ENCODE assay signal across 14 cellular contexts in the genomic region with DNA sequence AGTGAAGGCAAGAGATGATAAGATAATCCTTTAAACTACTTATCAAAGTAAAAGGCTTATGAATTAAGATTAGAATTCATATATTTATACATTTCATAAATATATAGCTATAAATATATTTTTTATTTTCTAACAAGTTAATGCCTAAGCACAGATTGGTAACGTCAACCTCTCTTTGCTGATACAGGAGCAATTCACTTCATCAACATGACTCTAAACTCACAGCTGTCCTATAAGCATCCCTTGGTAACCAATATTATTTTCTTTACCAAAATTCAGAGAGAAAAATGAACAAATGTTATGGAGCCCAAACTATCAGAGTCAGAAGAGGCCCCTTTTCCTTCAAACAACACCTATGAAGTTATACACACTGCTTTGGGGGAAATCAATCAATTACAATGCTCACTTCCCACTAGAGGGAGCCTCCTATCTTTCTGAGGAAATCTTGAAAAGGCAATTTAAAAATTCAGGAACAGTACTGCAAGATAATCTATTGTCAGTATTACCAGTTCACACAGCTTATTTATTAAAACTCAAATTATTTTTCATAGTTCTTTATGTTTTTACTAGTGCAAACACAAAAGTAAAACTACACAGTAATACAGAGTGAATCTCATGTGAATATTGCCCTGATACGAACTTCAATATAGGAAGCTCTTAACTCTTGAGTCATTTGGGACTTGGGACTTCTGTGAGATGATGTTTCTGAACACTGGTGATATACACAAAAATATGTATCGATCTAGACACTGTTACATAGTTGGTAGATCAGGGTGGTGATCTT. TPM values are rescaled to one million over a fixed set of nuclear protein-coding genes. Genes with fewer than 3 reads are reported as not detected.
DNase-seq lines count a peak whose midpoint lies in the region; ATAC-seq and TF ChIP-seq lines count a peak whose summit lies in the region.
"Had no signal": no experiment of that assay in that cellular context is flagged by ENCODE, and none has a peak within 500 bp of the region (broad histone marks: within the 10 kb centered on the region; RNA-seq: fewer than 3 reads in every experiment).

No MANE protein-coding gene starts in this region.

- no peaks in the 10 kb centered on the region for H3K9me3 ChIP-seq in breast epithelium
- 0 out of 2 replicates have a peak, but pooled peaks cover 3% of the 10 kb centered on the region for H3K9me3 ChIP-seq in Panc1 (ENCODE audit: control insufficient read depth, insufficient read depth, low read depth, low read length)
- H3K9me3 ChIP-seq in transverse colon: no peaks in the 10 kb centered on the region
- H3K9me3 ChIP-seq: BLaER1 treated with 17β-estradiol and CSF1 and Interleukin-3, amounts not matched to agents 10 nM and 100 nM; stomach had no signal

- no peaks in the 10 kb centered on the region for H3K36me3 Mint-ChIP-seq in MCF 10A (ENCODE audit: insufficient read depth, unreplicated experiment)
- H3K36me3 Mint-ChIP-seq in glutamatergic neuron (ENCODE audit: unreplicated experiment): no peaks in the 10 kb centered on the region

- H3K27me3 Mint-ChIP-seq in MCF 10A (ENCODE audit: insufficient read depth, unreplicated experiment): no peaks in the 10 kb centered on the region
- H3K27me3 Mint-ChIP-seq in glutamatergic neuron (ENCODE audit: unreplicated experiment): no peaks in the 10 kb centered on the region

- no peak overlapping the region for H3K27ac ChIP-seq in breast epithelium
- H3K27ac ChIP-seq in Panc1 (ENCODE audit: low read length): no peak overlapping the region
- H3K27ac ChIP-seq in transverse colon: no peak overlapping the region
- H3K27ac ChIP-seq: BLaER1 treated with 17β-estradiol and CSF1 and Interleukin-3, amounts not matched to agents 10 nM and 100 nM; stomach had no signal

- no peaks in the 10 kb centered on the region for H3K27me3 ChIP-seq in breast epithelium
- no peaks in the 10 kb centered on the region; the same call in 1 of the 2 replicates for H3K27me3 ChIP-seq in Panc1 (ENCODE audit: control insufficient read depth, insufficient read depth, low read length)
- H3K27me3 ChIP-seq in transverse colon: no peaks in the 10 kb centered on the region
- H3K27me3 ChIP-seq: BLaER1 treated with 17β-estradiol and CSF1 and Interleukin-3, amounts not matched to agents 10 nM and 100 nM; stomach had no signal

- H3K36me3 ChIP-seq in breast epithelium (no peaks in the 10 kb centered on the region), Panc1 (ENCODE audit: control insufficient read depth, insufficient read depth, low read length) (no peaks in the 10 kb centered on the region), transverse colon (no peaks in the 10 kb centered on the region)

- ATAC-seq in Panc1 (no peak), GM19463 (IDR thresholded peaks at IDR 0.05; ENCODE audit: unreplicated experiment) (no peak), HG03135 (IDR thresholded peaks at IDR 0.05; ENCODE audit: unreplicated experiment) (no peak)

- H3K27ac Mint-ChIP-seq in MCF 10A (ENCODE audit: low read depth, unreplicated experiment) (no peak overlapping the region), glutamatergic neuron (ENCODE audit: unreplicated experiment) (no peak overlapping the region)

- no peak for TF ChIP-seq EP300 in transverse colon (IDR thresholded peaks at IDR 0.05; ENCODE audit: low read depth)

- in situ Hi-C loops in Panc1 (cut with HindIII; ENCODE audit: low pct_unique_long_range_greater_than_20kb, low sequenced_read_pairs): no loop called here
- in situ Hi-C loops in transverse colon (cut with MboI; ENCODE audit: low pct_ligation_motif_present in 1 of 4, low pct_unique_long_range_greater_than_20kb in 1 of 4, low sequenced_read_pairs in 3 of 4): no loop called here

- 87 to 88% methylated on average over 3 of the region's 3 CpGs for WGBS in transverse colon (ENCODE audit: low coverage in 1 of 2), 2 donors

- H3K4me1 Mint-ChIP-seq in MCF 10A (ENCODE audit: insufficient read depth, unreplicated experiment): no peaks in the 10 kb centered on the region
- H3K4me1 Mint-ChIP-seq in glutamatergic neuron (ENCODE audit: low read depth, unreplicated experiment): no peaks in the 10 kb centered on the region

- no peak overlapping the region for H3K4me3 Mint-ChIP-seq in MCF 10A (ENCODE audit: unreplicated experiment)
- H3K4me3 Mint-ChIP-seq in glutamatergic neuron (ENCODE audit: unreplicated experiment): no peak overlapping the region

- DNase-seq in MCF 10A (ENCODE audit: unreplicated experiment) (peak; percentile 4), breast epithelium (ENCODE audit: low spot score in 2 of 2) (no peak), Panc1 (ENCODE audit: low read depth, low spot score) (no peak), glutamatergic neuron (no peak), transverse colon (no peak), DMS79 treated with DMSO at 0.1 percent for 48 hours (lab: John Stamatoyannopoulos, UW) (no peak)
- DNase-seq: activated CD4-positive, alpha-beta T cell treated with anti-CD3 and anti-CD28 coated beads, Interleukin-2, amount 50 U/mL, for 1 hour; NCI-H1436 treated with DMSO at 0.1 percent for 48 hours; SHP77 treated with DMSO at 0.1 percent for 48 hours; stimulated activated CD4-positive, alpha-beta T cell treated with anti-CD3 and anti-CD28 coated beads, Interleukin-1b, Interleukin-23, amount 100 ng/mL, for 48 hours; stomach had no signal

- H3K4me3 ChIP-seq in breast epithelium (no peak overlapping the region), Panc1 (ENCODE audit: low read depth in 2 of 2, low read length in 2 of 2) (no peak overlapping the region), transverse colon (no peak overlapping the region)
- H3K4me3 ChIP-seq: BLaER1 treated with 17β-estradiol and CSF1 and Interleukin-3, amounts not matched to agents 10 nM and 100 nM; stomach had no signal

- CTCF ChIA-PET in MCF 10A (lab: Yijun Ruan, JAX) (interaction anchor here (0.6 to 2.9 kb wide), 11 partner anchors 9 to 1336 kb away, joined by 3 to 15 read pairs (median 4); no protein-coding TSS in a partner anchor), Panc1 (lab: Charles Lee) (no interaction called here)

- intact Hi-C loops in MCF 10A (cut with micrococcal nuclease) (no loop called here), breast epithelium (cut with DNase I; ENCODE audit: low total_unique reads) (no loop called here), Panc1 (cut with micrococcal nuclease; ENCODE audit: unreplicated experiment) (no loop called here), transverse colon (cut with DNase I; ENCODE audit: low total_unique reads) (no loop called here)

- H3K4me1 ChIP-seq in breast epithelium: no peaks in the 10 kb centered on the region
- no peaks in the 10 kb centered on the region for H3K4me1 ChIP-seq in Panc1 (ENCODE audit: control insufficient read depth, insufficient read depth, low read length)
- no peaks in the 10 kb centered on the region for H3K4me1 ChIP-seq in transverse colon
- H3K4me1 ChIP-seq: BLaER1 treated with 17β-estradiol and CSF1 and Interleukin-3, amounts not matched to agents 10 nM and 100 nM; stomach had no signal

- TF ChIP-seq POLR2A in breast epithelium (IDR thresholded peaks at IDR 0.05) (no peak), transverse colon (IDR thresholded peaks at IDR 0.05) (no peak)

- POLR2A ChIA-PET in MCF 10A (lab: Yijun Ruan, JAX): interaction anchor here (0.6 to 0.9 kb wide), 3 partner anchors 41 to 476 kb away, joined by 3 read pairs; no protein-coding TSS in a partner anchor
- POLR2A ChIA-PET in Panc1 (lab: Charles Lee): no interaction called here

- H3K9me3 Mint-ChIP-seq in MCF 10A (ENCODE audit: unreplicated experiment) (no peaks in the 10 kb centered on the region), glutamatergic neuron (ENCODE audit: unreplicated experiment) (no peaks in the 10 kb centered on the region)

- peak; percentile 18 for TF ChIP-seq CTCF in MCF 10A (IDR thresholded peaks at IDR 0.05; ENCODE audit: unreplicated experiment)
- no peak for TF ChIP-seq CTCF in breast epithelium (IDR thresholded peaks at IDR 0.05)
- peak; percentile 31; the same call in 1 of the 2 replicates for TF ChIP-seq CTCF in Panc1 (IDR thresholded peaks at IDR 0.05)
- peak; percentile 12 for TF ChIP-seq CTCF in glutamatergic neuron (IDR thresholded peaks at IDR 0.05; ENCODE audit: partially characterized antibody, unreplicated experiment)
- peak in 3 of 5 experiments; percentile 13 to 22 (median 17) for TF ChIP-seq CTCF in transverse colon (IDR thresholded peaks at IDR 0.05)

- BruUV-seq in MCF 10A (replicated peaks; lab: Mats Ljungman, UMichigan): no TSS peak
- no TSS peak for BruUV-seq in Panc1 (replicated peaks; lab: Mats Ljungman, UMichigan)

RNA-seq across cellular contexts. Expression of a gene that starts 51.0 kb away (rescaled TPM):
- not detected in 2 replicates for total RNA-seq in MCF 10A (2022)
- not detected for total RNA-seq in breast epithelium
- total RNA-seq in Panc1 (2021; ENCODE audit: unreplicated experiment): not detected
- not detected for polyA plus RNA-seq in Panc1 (2012; ENCODE audit: insufficient read length)
- total RNA-seq in glutamatergic neuron (ENCODE audit: unreplicated experiment): not detected
- not detected for total RNA-seq in transverse colon
- total RNA-seq: stomach had no signal
- polyA plus RNA-seq: stomach had no signal

Comparison
In these comparisons a context has a peak if more than half of its experiments do, and no peak if none do; other contexts are left out.
1. CTCF ChIP-seq: peak in MCF 10A (single experiment), Panc1 (single experiment), glutamatergic neuron (single experiment) and transverse colon (3 of 5); none in breast epithelium (0 of 3).